Comparison of ENCODE assay signal across 6 cellular contexts in genomic region chr14:94025720-94026119, GRCh38. TPM values are rescaled to one million over a fixed set of nuclear protein-coding genes. Genes with fewer than 3 reads are reported as not detected.
DNase-seq lines count a peak whose midpoint lies in the region; ATAC-seq, FAIRE-seq and TF ChIP-seq lines count a peak whose summit lies in the region.

No MANE protein-coding gene starts in this region.

- no peaks in the 10 kb centered on the region for H4K20me1 ChIP-seq in DOHH2 (ENCODE audit: control insufficient read depth, insufficient read depth, low read depth, low read length)

- TF ChIP-seq CTCF in DOHH2 (IDR thresholded peaks at IDR 0.05; ENCODE audit: low read depth, low read length, poor library complexity, severe bottlenecking): no peak

- H3K27me3 Mint-ChIP-seq in activated CD8-positive, alpha-beta T cell treated with anti-CD3 and anti-CD28 coated beads, Interleukin-2, amount 10 ng/mL, durations not matched to agents 7 days and 5 days (ENCODE audit: low read depth): peaks cover 9% of the 10 kb centered on the region

- WGBS in small intestine, 3 donors: 32 to 47% (median 42%) methylated on average over 6 of the region's 6 CpGs

- H3K36me3 Mint-ChIP-seq in activated CD8-positive, alpha-beta T cell treated with anti-CD3 and anti-CD28 coated beads, Interleukin-2, amount 10 ng/mL, durations not matched to agents 7 days and 5 days (ENCODE audit: low read depth): no peaks in the 10 kb centered on the region

- H3K4me1 Mint-ChIP-seq in activated CD8-positive, alpha-beta T cell treated with anti-CD3 and anti-CD28 coated beads, Interleukin-2, amount 10 ng/mL, durations not matched to agents 7 days and 5 days (ENCODE audit: low read depth): peaks cover 54% of the 10 kb centered on the region

- CTCF ChIA-PET in activated CD8-positive, alpha-beta T cell treated with anti-CD3 and anti-CD28 coated beads, Interleukin-2, amount 10 ng/mL, durations not matched to agents 7 days and 5 days (lab: Charles Lee): interaction anchor here (1.0 to 8.0 kb wide), 12 partner anchors 11 to 111 kb away, joined by 3 to 69 read pairs (median 4); no protein-coding TSS in a partner anchor

- H3K27ac ChIP-seq in DOHH2 (ENCODE audit: low read depth, low read length) (no peak overlapping the region), muscle layer of duodenum (ENCODE audit: low read length) (no peak overlapping the region), small intestine (ENCODE audit: low read depth in 1 of 2, low read length in 1 of 2) (no peak overlapping the region)

- no peak for DNase-seq in activated CD8-positive, alpha-beta T cell treated with anti-CD3 and anti-CD28 coated beads, Interleukin-2, amount 10 ng/mL, durations not matched to agents 7 days and 5 days
- DNase-seq in NCI-H510A (lab: John Stamatoyannopoulos, UW) (no peak), small intestine (no peak)

- FAIRE-seq in small intestine (lab: Jason Lieb, UNC): no peak

- H3K4me1 ChIP-seq in DOHH2 (ENCODE audit: control insufficient read depth, low read length) (peaks cover 8% of the 10 kb centered on the region; the same call in 1 of the 2 replicates), muscle layer of duodenum (ENCODE audit: control insufficient read depth in 1 of 2, insufficient read depth in 2 of 2, low read length in 2 of 2) (peaks cover 0 to 3% of the 10 kb centered on the region in 2 donors), small intestine (ENCODE audit: control insufficient read depth in 2 of 2, insufficient read depth in 1 of 2, low read depth in 1 of 2, low read length in 1 of 2) (no peaks in the 10 kb centered on the region)

- H3K9me3 Mint-ChIP-seq in activated CD8-positive, alpha-beta T cell treated with anti-CD3 and anti-CD28 coated beads, Interleukin-2, amount 10 ng/mL, durations not matched to agents 7 days and 5 days (ENCODE audit: insufficient read depth): no peaks in the 10 kb centered on the region

- H3K9me3 ChIP-seq in DOHH2 (ENCODE audit: control insufficient read depth, insufficient read depth, low read length): no peaks in the 10 kb centered on the region
- H3K9me3 ChIP-seq in muscle layer of duodenum (ENCODE audit: control insufficient read depth in 1 of 2, low read length in 2 of 2): no peaks in the 10 kb centered on the region
- H3K9me3 ChIP-seq in small intestine (ENCODE audit: control insufficient read depth, low read depth): no peaks in the 10 kb centered on the region

- peak overlapping the region; percentile 71 for H3K4me3 Mint-ChIP-seq in activated CD8-positive, alpha-beta T cell treated with anti-CD3 and anti-CD28 coated beads, Interleukin-2, amount 10 ng/mL, durations not matched to agents 7 days and 5 days

- H3F3A ChIP-seq in DOHH2 (ENCODE audit: control insufficient read depth, insufficient read depth): no peaks in the 10 kb centered on the region

- peak overlapping the region; percentile 60 for H3K4me2 ChIP-seq in DOHH2 (ENCODE audit: low read length)

- H3K79me2 ChIP-seq in DOHH2 (ENCODE audit: control insufficient read depth, low read length): no peaks in the 10 kb centered on the region

- no peak overlapping the region for H3K27ac Mint-ChIP-seq in activated CD8-positive, alpha-beta T cell treated with anti-CD3 and anti-CD28 coated beads, Interleukin-2, amount 10 ng/mL, durations not matched to agents 7 days and 5 days

- H3K36me3 ChIP-seq in DOHH2 (ENCODE audit: control insufficient read depth, low read length) (no peaks in the 10 kb centered on the region), muscle layer of duodenum (ENCODE audit: control insufficient read depth in 1 of 2, insufficient read depth in 2 of 2, low read length in 2 of 2) (no peaks in the 10 kb centered on the region), small intestine (ENCODE audit: control insufficient read depth in 2 of 2, insufficient read depth in 2 of 2, low read length in 2 of 2) (no peaks in the 10 kb centered on the region)

- H3K4me3 ChIP-seq in DOHH2 (ENCODE audit: low read length): peak overlapping the region; percentile 51; the same call in 1 of the 2 replicates
- H3K4me3 ChIP-seq in muscle layer of duodenum (ENCODE audit: low read depth in 1 of 2, low read length in 2 of 2): peak overlapping the region; percentile 44 to 74
- H3K4me3 ChIP-seq in small intestine (ENCODE audit: low read depth in 1 of 2, low read length in 2 of 2): peak overlapping the region in 1 of 2 donors; percentile 10

- POLR2A ChIA-PET in activated CD8-positive, alpha-beta T cell treated with anti-CD3 and anti-CD28 coated beads, Interleukin-2, amount 10 ng/mL, durations not matched to agents 7 days and 5 days (lab: Charles Lee): interaction anchor here (0.6 to 1.5 kb wide), 5 partner anchors 14 to 70 kb away, joined by 3 to 5 read pairs (median 3); no protein-coding TSS in a partner anchor

- H3K27me3 ChIP-seq in DOHH2 (ENCODE audit: control insufficient read depth, low read length): peaks cover 20% of the 10 kb centered on the region
- no peaks in the 10 kb centered on the region for H3K27me3 ChIP-seq in muscle layer of duodenum (ENCODE audit: low read depth, low read length)
- H3K27me3 ChIP-seq in small intestine (ENCODE audit: control insufficient read depth in 2 of 2, insufficient read depth in 2 of 2, low read length in 2 of 2): no peaks in the 10 kb centered on the region

- H3K9me2 ChIP-seq in DOHH2 (replicated peaks; ENCODE audit: control insufficient read depth, low read length): no peaks in the 10 kb centered on the region

- no peak for ATAC-seq in activated CD8-positive, alpha-beta T cell treated with anti-CD3 and anti-CD28 coated beads, Interleukin-2, amount 10 ng/mL, durations not matched to agents 7 days and 5 days
- no peak for ATAC-seq in HG03439 (IDR thresholded peaks at IDR 0.05; ENCODE audit: unreplicated experiment)

RNA-seq across cellular contexts. Expression of gene OTUB2, which starts 0.4 kb away (rescaled TPM):
- 1 to 10 TPM; 1.4 to 1.7 TPM for total RNA-seq in activated CD8-positive, alpha-beta T cell treated with anti-CD3 and anti-CD28 coated beads, Interleukin-2, amount 10 ng/mL, durations not matched to agents 7 days and 5 days
- 1 to 10 TPM in 1 of 3 donors, under 1 TPM in 2; 0.22 to 1.4 (median 0.54) TPM for polyA plus RNA-seq in small intestine

RNA-seq across cellular contexts. Expression of gene CCDC197, which starts 28.6 kb away (rescaled TPM):
- not detected for total RNA-seq in activated CD8-positive, alpha-beta T cell treated with anti-CD3 and anti-CD28 coated beads, Interleukin-2, amount 10 ng/mL, durations not matched to agents 7 days and 5 days
- not detected for polyA plus RNA-seq in small intestine

RNA-seq across cellular contexts. Expression of gene ASB2, which starts 49.4 kb away (rescaled TPM):
- 10 to 100 TPM; 15.8 to 17.0 TPM for total RNA-seq in activated CD8-positive, alpha-beta T cell treated with anti-CD3 and anti-CD28 coated beads, Interleukin-2, amount 10 ng/mL, durations not matched to agents 7 days and 5 days
- 1 to 10 TPM; 1.3 to 5.6 (median 4.6) TPM for polyA plus RNA-seq in small intestine

RNA-seq across cellular contexts. Expression of gene DDX24, which starts 55.3 kb away (rescaled TPM):
- 100 to 1,000 TPM; 172 to 184 TPM for total RNA-seq in activated CD8-positive, alpha-beta T cell treated with anti-CD3 and anti-CD28 coated beads, Interleukin-2, amount 10 ng/mL, durations not matched to agents 7 days and 5 days
- polyA plus RNA-seq in small intestine: 10 to 100 TPM; 35.1 to 64.6 (median 51.2) TPM

RNA-seq across cellular contexts. Expression of gene IFI27L1, which starts 55.4 kb away (rescaled TPM):
- 10 to 100 TPM; 34.7 to 41.3 TPM for total RNA-seq in activated CD8-positive, alpha-beta T cell treated with anti-CD3 and anti-CD28 coated beads, Interleukin-2, amount 10 ng/mL, durations not matched to agents 7 days and 5 days
- polyA plus RNA-seq in small intestine: 10 to 100 TPM; 29.2 to 44.5 (median 29.8) TPM
